Comparison of ENCODE assay signal across 15 cellular contexts in genomic region chr11:75539459-75540022, GRCh38.
"Had no signal": no experiment of that assay in that cellular context is flagged by ENCODE, and none has a peak within 500 bp of the region (broad histone marks: within the 10 kb centered on the region; RNA-seq: fewer than 3 reads in every experiment).

No MANE protein-coding gene starts in this region.

- H3K27me3 Mint-ChIP-seq: activated CD4-positive, alpha-beta T cell treated with anti-CD3 and anti-CD28 coated beads for 36 hours had no signal

- H3K4me3 Mint-ChIP-seq: activated CD4-positive, alpha-beta T cell treated with anti-CD3 and anti-CD28 coated beads for 36 hours; activated CD8-positive, alpha-beta T cell treated with anti-CD3 and anti-CD28 coated beads for 36 hours; activated naive CD4-positive, alpha-beta T cell treated with anti-CD3 and anti-CD28 coated beads for 36 hours; dendritic cell treated with granulocyte-macrophage colony-stimulating factor and Interleukin-4, amounts not matched to agents 40 ng/mL and 50 ng/mL, for 4 days; T-cell had no signal

- H3K27me3 ChIP-seq: sigmoid colon, suprapubic skin, upper lobe of left lung had no signal

- H3K4me3 ChIP-seq: sigmoid colon, suprapubic skin, upper lobe of left lung had no signal

- H3K36me3 Mint-ChIP-seq: T-cell had no signal

- H3K9me3 ChIP-seq: sigmoid colon, suprapubic skin, upper lobe of left lung had no signal

- H3K27ac Mint-ChIP-seq: activated CD4-positive, alpha-beta T cell treated with anti-CD3 and anti-CD28 coated beads for 36 hours; activated CD8-positive, alpha-beta T cell treated with anti-CD3 and anti-CD28 coated beads for 36 hours; activated naive CD4-positive, alpha-beta T cell treated with anti-CD3 and anti-CD28 coated beads for 36 hours; dendritic cell treated with granulocyte-macrophage colony-stimulating factor and Interleukin-4, amounts not matched to agents 40 ng/mL and 50 ng/mL, for 4 days; T-cell had no signal

- H3K4me1 ChIP-seq: sigmoid colon had no signal

- DNase-seq: activated CD4-positive, alpha-beta T cell treated with anti-CD3 and anti-CD28 coated beads for 36 hours; activated CD8-positive, alpha-beta memory T cell treated with anti-CD3 and anti-CD28 coated beads, Interleukin-2, amount 50 U/mL, for 48 hours; activated CD8-positive, alpha-beta T cell treated with anti-CD3 and anti-CD28 coated beads for 36 hours; activated naive CD4-positive, alpha-beta T cell treated with anti-CD3 and anti-CD28 coated beads for 36 hours; erythroblast; left ventricle myocardium superior; nucleus accumbens; sigmoid colon; stimulated activated CD4-positive, alpha-beta T cell treated with anti-CD3 and anti-CD28 coated beads, Interleukin-2, amount 100 ng/mL, for 48 hours; stimulated activated naive CD8-positive, alpha-beta T cell treated with anti-CD3 and anti-CD28 coated beads, Interleukin-15, Interleukin-2, amounts not matched to agents 100 U/mL and 50 U/mL, for 24 hours; T-cell; upper lobe of left lung; WERI-Rb-1 had no signal

- H3K9me3 Mint-ChIP-seq: activated CD8-positive, alpha-beta T cell treated with anti-CD3 and anti-CD28 coated beads for 36 hours; activated naive CD4-positive, alpha-beta T cell treated with anti-CD3 and anti-CD28 coated beads for 36 hours; dendritic cell treated with granulocyte-macrophage colony-stimulating factor and Interleukin-4, amounts not matched to agents 40 ng/mL and 50 ng/mL, for 4 days; T-cell had no signal

- H3K27ac ChIP-seq: sigmoid colon, suprapubic skin, upper lobe of left lung, WERI-Rb-1 had no signal

- H3K36me3 ChIP-seq: sigmoid colon, suprapubic skin, upper lobe of left lung, WERI-Rb-1 had no signal

- ATAC-seq: activated CD4-positive, alpha-beta T cell treated with anti-CD3 and anti-CD28 coated beads for 36 hours; activated CD8-positive, alpha-beta T cell treated with anti-CD3 and anti-CD28 coated beads for 36 hours; left ventricle myocardium superior; stimulated activated naive CD8-positive, alpha-beta T cell treated with anti-CD3 and anti-CD28 coated beads, Interleukin-15, Interleukin-2, amounts not matched to agents 100 U/mL and 50 U/mL, for 24 hours; T-cell had no signal
